ENCODE assay signal across 11 cellular contexts in genomic region chr14:76829650-76830421, GRCh38. TPM values are rescaled to one million over a fixed set of nuclear protein-coding genes. Genes with fewer than 3 reads are reported as not detected.
A peak's percentile ranks its signal among the peaks of the same experiment; 100 is the strongest.
DNase-seq lines count a peak whose midpoint lies in the region; ATAC-seq and TF ChIP-seq lines count a peak whose summit lies in the region.
"Had no signal": no experiment of that assay in that cellular context is flagged by ENCODE, and none has a peak within 500 bp of the region (broad histone marks: within the 10 kb centered on the region; RNA-seq: fewer than 3 reads in every experiment).

No MANE protein-coding gene starts in this region.

- H3K4me3 ChIP-seq in sigmoid colon = no peak overlapping the region

- H3K36me3 ChIP-seq in sigmoid colon = no peaks in the 10 kb centered on the region

- H3K27me3 Mint-ChIP-seq in stimulated activated naive B cell treated with anti-CD40 and anti-IgM and Interleukin-4, amounts not matched to agents 10 μg/mL and 1 μg/mL and 100 μg/mL, for 72 hours = peaks cover 11 to 25% of the 10 kb centered on the region in 2 donors

- TF ChIP-seq CTCF in sigmoid colon (IDR thresholded peaks at IDR 0.05) = no peak

- TF ChIP-seq EP300 in sigmoid colon (IDR thresholded peaks at IDR 0.05) = no peak

- no peak for ATAC-seq in HG03521 (IDR thresholded peaks at IDR 0.05; ENCODE audit: unreplicated experiment)
- no peak for ATAC-seq in stimulated activated naive B cell treated with anti-CD40 and anti-IgM and Interleukin-4, amounts not matched to agents 10 μg/mL and 1 μg/mL and 100 μg/mL, for 72 hours (replicated peaks)

- DNase-seq in HuH-7.5 (ENCODE audit: low spot score) (peak; percentile 26), hippocampal formation (lab: John Stamatoyannopoulos, UW) (peak; percentile 92 to 93), sigmoid colon (peak; percentile 76)
- DNase-seq in activated CD4-positive, alpha-beta T cell treated with anti-CD3 and anti-CD28 coated beads, Interleukin-2, amount 50 U/mL, for 1 hour = no peak
- no peak for DNase-seq in stimulated activated naive B cell treated with anti-CD40 and anti-IgM and Interleukin-4, amounts not matched to agents 10 μg/mL and 1 μg/mL and 100 μg/mL, for 72 hours
- DNase-seq: amniotic stem cell, HFFc6 had no signal

- no peaks in the 10 kb centered on the region for H3K9me3 ChIP-seq in sigmoid colon

- H3K36me3 Mint-ChIP-seq in stimulated activated naive B cell treated with anti-CD40 and anti-IgM and Interleukin-4, amounts not matched to agents 10 μg/mL and 1 μg/mL and 100 μg/mL, for 72 hours = no peaks in the 10 kb centered on the region

- no peaks in the 10 kb centered on the region for H3K27me3 ChIP-seq in sigmoid colon

- no peak for TF ChIP-seq POLR2A in sigmoid colon (IDR thresholded peaks at IDR 0.05)

- peak overlapping the region; percentile 91 for H3K27ac ChIP-seq in angular gyrus (ENCODE audit: low read depth, low read length)
- peak overlapping the region in 3 of 4 donors; percentile 32 to 56 (median 32) for H3K27ac ChIP-seq in sigmoid colon

- peaks cover 0 to 7% (median 0%) of the 10 kb centered on the region in 4 donors for H3K4me1 ChIP-seq in sigmoid colon

- no peaks in the 10 kb centered on the region for H3K9me3 Mint-ChIP-seq in stimulated activated naive B cell treated with anti-CD40 and anti-IgM and Interleukin-4, amounts not matched to agents 10 μg/mL and 1 μg/mL and 100 μg/mL, for 72 hours
- H3K9me3 Mint-ChIP-seq: HFFc6 had no signal

- no peaks in the 10 kb centered on the region for H3K4me1 Mint-ChIP-seq in stimulated activated naive B cell treated with anti-CD40 and anti-IgM and Interleukin-4, amounts not matched to agents 10 μg/mL and 1 μg/mL and 100 μg/mL, for 72 hours

- H3K27ac Mint-ChIP-seq in stimulated activated naive B cell treated with anti-CD40 and anti-IgM and Interleukin-4, amounts not matched to agents 10 μg/mL and 1 μg/mL and 100 μg/mL, for 72 hours = no peak overlapping the region
- H3K27ac Mint-ChIP-seq: HFFc6 had no signal

- intact Hi-C loops in sigmoid colon (cut with DNase I) = no loop called here

- no peak overlapping the region for H3K4me3 Mint-ChIP-seq in stimulated activated naive B cell treated with anti-CD40 and anti-IgM and Interleukin-4, amounts not matched to agents 10 μg/mL and 1 μg/mL and 100 μg/mL, for 72 hours

- 16 to 61% methylated on average over 7 of the region's 7 CpGs for WGBS in sigmoid colon, 2 donors

RNA-seq across cellular contexts. Expression of gene LRRC74A, which starts 3.6 kb away (rescaled TPM):
- not detected for total RNA-seq in sigmoid colon
- not detected for polyA plus RNA-seq in sigmoid colon
- total RNA-seq: endothelial cell of umbilical vein, HFFc6, osteocyte had no signal
- polyA plus RNA-seq: endothelial cell of umbilical vein had no signal

RNA-seq across cellular contexts. Expression of gene ANGEL1, which starts 17.2 kb away (rescaled TPM):
- 10 to 100 TPM in 2 of 4 donors, 1 to 10 TPM in 2; 9.6 to 16.1 (median 10.8) TPM for total RNA-seq in sigmoid colon
- polyA plus RNA-seq in sigmoid colon = 10 to 100 TPM in 1 of 3 donors, 1 to 10 TPM in 1, under 1 TPM in 1; 0.60 to 10.9 (median 1.4) TPM

Comparison
In these comparisons a context has a peak if more than half of its experiments do, and no peak if none do; other contexts are left out.
1. DNase-seq: peak in HuH-7.5 (single experiment), hippocampal formation (2 of 2) and sigmoid colon (single experiment); none in activated CD4-positive, alpha-beta T cell treated with anti-CD3 and anti-CD28 coated beads, Interleukin-2, amount 50 U/mL, for 1 hour (single experiment) and stimulated activated naive B cell treated with anti-CD40 and anti-IgM and Interleukin-4, amounts not matched to agents 10 μg/mL and 1 μg/mL and 100 μg/mL, for 72 hours (single experiment).